In the genomic region with DNA sequence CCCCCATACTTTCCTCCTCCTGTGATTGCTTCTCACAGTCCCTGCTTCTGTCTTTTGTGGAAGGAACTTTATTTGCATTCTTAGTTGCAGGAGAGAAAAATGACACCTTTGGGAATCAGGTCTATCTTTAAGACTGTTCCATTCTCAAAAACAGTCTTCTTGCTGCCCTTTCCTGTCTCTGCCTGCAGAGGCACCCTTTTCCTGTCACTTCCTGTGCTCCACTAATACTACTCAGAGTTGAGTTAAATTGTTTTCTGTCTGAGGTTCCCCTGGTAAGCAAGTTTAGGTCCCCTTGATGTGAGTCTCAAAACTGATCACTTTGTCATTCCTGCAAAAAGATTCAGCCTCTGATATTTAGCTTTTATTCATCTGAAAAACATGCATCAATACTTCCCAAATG, we compare ENCODE assay signal across 10 cellular contexts.
A peak's percentile ranks its signal among the peaks of the same experiment; 100 is the strongest.
DNase-seq lines count a peak whose midpoint lies in the region; ATAC-seq and TF ChIP-seq lines count a peak whose summit lies in the region.
"Had no signal": no experiment of that assay in that cellular context is flagged by ENCODE, and none has a peak within 500 bp of the region (broad histone marks: within the 10 kb centered on the region; RNA-seq: fewer than 3 reads in every experiment).

No MANE protein-coding gene starts in this region.

- no peaks in the 10 kb centered on the region for H3K9me3 ChIP-seq in CD4-positive, alpha-beta T cell (ENCODE audit: control insufficient read depth, low read length)
- H3K9me3 ChIP-seq in endodermal cell (ENCODE audit: control insufficient read depth, low read length) (no peaks in the 10 kb centered on the region), colonic mucosa (no peaks in the 10 kb centered on the region)
- H3K9me3 ChIP-seq in CD4-positive, alpha-beta memory T cell (ENCODE audit: control insufficient read depth in 1 of 2, low read length in 2 of 2): no peaks in the 10 kb centered on the region

- intact Hi-C loops in CD4-positive, alpha-beta T cell (cut with DNase I, micrococcal nuclease): no loop called here
- intact Hi-C loops in colonic mucosa (cut with DNase I): no loop called here
- intact Hi-C loops in CD4-positive, alpha-beta memory T cell (cut with micrococcal nuclease): no loop called here

- no peak for DNase-seq in CD4-positive, alpha-beta T cell
- DNase-seq in endodermal cell (no peak), colonic mucosa (no peak), NOMO-1 treated with DMSO at 0.1 percent for 48 hours (lab: John Stamatoyannopoulos, UW; ENCODE audit: unreplicated experiment) (no peak), AG20443 (ENCODE audit: low spot score) (no peak)
- DNase-seq in CD4-positive, alpha-beta memory T cell: no peak
- DNase-seq: activated naive CD8-positive, alpha-beta T cell treated with anti-CD3 and anti-CD28 coated beads, Interleukin-2, amount 10 ng/mL, durations not matched to agents 7 days and 5 days; NCI-H774 had no signal

- no peaks in the 10 kb centered on the region for H3K9me3 Mint-ChIP-seq in CD4-positive, alpha-beta T cell
- peaks cover 1% of the 10 kb centered on the region for H3K9me3 Mint-ChIP-seq in endodermal cell
- peaks cover 0 to 3% (median 0%) of the 10 kb centered on the region in 8 donors for H3K9me3 Mint-ChIP-seq in CD4-positive, alpha-beta memory T cell
- H3K9me3 Mint-ChIP-seq: activated naive CD8-positive, alpha-beta T cell treated with anti-CD3 and anti-CD28 coated beads, Interleukin-2, amount 10 ng/mL, durations not matched to agents 7 days and 5 days had no signal

- no peaks in the 10 kb centered on the region for H3K4me1 ChIP-seq in endodermal cell (ENCODE audit: control insufficient read depth, insufficient read depth, low read length)
- no peaks in the 10 kb centered on the region for H3K4me1 ChIP-seq in colonic mucosa
- H3K4me1 ChIP-seq in CD4-positive, alpha-beta memory T cell (ENCODE audit: insufficient read depth, low read length): no peaks in the 10 kb centered on the region

- H3K36me3 ChIP-seq in endodermal cell (ENCODE audit: control insufficient read depth, insufficient read depth, low read length): no peaks in the 10 kb centered on the region
- H3K36me3 ChIP-seq in colonic mucosa: no peaks in the 10 kb centered on the region
- no peaks in the 10 kb centered on the region for H3K36me3 ChIP-seq in CD4-positive, alpha-beta memory T cell (ENCODE audit: insufficient read depth, low read length)

- H3K27ac Mint-ChIP-seq in CD4-positive, alpha-beta T cell: no peak overlapping the region
- no peak overlapping the region for H3K27ac Mint-ChIP-seq in endodermal cell
- H3K27ac Mint-ChIP-seq in CD4-positive, alpha-beta memory T cell: peak overlapping the region in 1 of 7 donors; percentile 26
- H3K27ac Mint-ChIP-seq: activated naive CD8-positive, alpha-beta T cell treated with anti-CD3 and anti-CD28 coated beads, Interleukin-2, amount 10 ng/mL, durations not matched to agents 7 days and 5 days had no signal

- no peaks in the 10 kb centered on the region for H3K36me3 Mint-ChIP-seq in CD4-positive, alpha-beta T cell (ENCODE audit: low read depth)
- no peaks in the 10 kb centered on the region for H3K36me3 Mint-ChIP-seq in endodermal cell (ENCODE audit: low read depth)
- no peaks in the 10 kb centered on the region for H3K36me3 Mint-ChIP-seq in CD4-positive, alpha-beta memory T cell
- H3K36me3 Mint-ChIP-seq: activated naive CD8-positive, alpha-beta T cell treated with anti-CD3 and anti-CD28 coated beads, Interleukin-2, amount 10 ng/mL, durations not matched to agents 7 days and 5 days had no signal

- TF ChIP-seq CTCF in CD4-positive, alpha-beta T cell (IDR thresholded peaks at IDR 0.05): peak; percentile 15
- peak; percentile 82 for TF ChIP-seq CTCF in endodermal cell (conservative IDR thresholded peaks at IDR 0.05)
- TF ChIP-seq CTCF in colonic mucosa (IDR thresholded peaks at IDR 0.05): no peak

- no peak overlapping the region for H3K9ac ChIP-seq in endodermal cell (ENCODE audit: extremely low read depth, low read length, poor library complexity, severe bottlenecking)
- no peak overlapping the region for H3K9ac ChIP-seq in colonic mucosa (ENCODE audit: low read depth in 2 of 2, low read length in 2 of 2)

- H3K27me3 ChIP-seq in CD4-positive, alpha-beta T cell (ENCODE audit: control insufficient read depth, insufficient read depth, low read length): no peaks in the 10 kb centered on the region
- no peaks in the 10 kb centered on the region for H3K27me3 ChIP-seq in endodermal cell (ENCODE audit: control insufficient read depth, insufficient read depth, low read length, poor library complexity, severe bottlenecking)
- H3K27me3 ChIP-seq in colonic mucosa: no peaks in the 10 kb centered on the region
- no peaks in the 10 kb centered on the region for H3K27me3 ChIP-seq in CD4-positive, alpha-beta memory T cell (ENCODE audit: insufficient read depth, low read length)

- no peak overlapping the region for H3K4me3 Mint-ChIP-seq in CD4-positive, alpha-beta T cell
- no peak overlapping the region for H3K4me3 Mint-ChIP-seq in endodermal cell
- H3K4me3 Mint-ChIP-seq in CD4-positive, alpha-beta memory T cell: no peak overlapping the region
- H3K4me3 Mint-ChIP-seq: activated naive CD8-positive, alpha-beta T cell treated with anti-CD3 and anti-CD28 coated beads, Interleukin-2, amount 10 ng/mL, durations not matched to agents 7 days and 5 days had no signal

- H3K27me3 Mint-ChIP-seq in CD4-positive, alpha-beta T cell: peaks cover 10% of the 10 kb centered on the region
- H3K27me3 Mint-ChIP-seq in endodermal cell (ENCODE audit: insufficient read depth): no peaks in the 10 kb centered on the region
- H3K27me3 Mint-ChIP-seq in CD4-positive, alpha-beta memory T cell: no peaks in the 10 kb centered on the region

- CTCF ChIA-PET in CD4-positive, alpha-beta T cell (lab: Charles Lee): no interaction called here
- CTCF ChIA-PET in CD4-positive, alpha-beta memory T cell (lab: Charles Lee; ENCODE audit: partially characterized antibody): interaction anchor here (0.9 to 2.2 kb wide), 3 partner anchors 23 to 531 kb away, joined by 3 to 9 read pairs (median 5); no protein-coding TSS in a partner anchor

- H3K27ac ChIP-seq in CD4-positive, alpha-beta T cell (ENCODE audit: low read depth, low read length): no peak overlapping the region
- no peak overlapping the region for H3K27ac ChIP-seq in endodermal cell (ENCODE audit: low read depth, low read length)
- no peak overlapping the region for H3K27ac ChIP-seq in colonic mucosa
- no peak overlapping the region for H3K27ac ChIP-seq in CD4-positive, alpha-beta memory T cell (ENCODE audit: low read depth, low read length)

- ATAC-seq in CD4-positive, alpha-beta T cell (ENCODE audit: poor library complexity): no peak
- peak; percentile 87 for ATAC-seq in GM18907 (IDR thresholded peaks at IDR 0.05; ENCODE audit: unreplicated experiment)
- ATAC-seq in HG03460 (IDR thresholded peaks at IDR 0.05; ENCODE audit: unreplicated experiment): peak; percentile 64

- H3K4me1 Mint-ChIP-seq in CD4-positive, alpha-beta T cell (ENCODE audit: low read depth): peaks cover 4% of the 10 kb centered on the region
- peaks cover 5% of the 10 kb centered on the region for H3K4me1 Mint-ChIP-seq in endodermal cell
- H3K4me1 Mint-ChIP-seq in CD4-positive, alpha-beta memory T cell: no peaks in the 10 kb centered on the region
- H3K4me1 Mint-ChIP-seq: activated naive CD8-positive, alpha-beta T cell treated with anti-CD3 and anti-CD28 coated beads, Interleukin-2, amount 10 ng/mL, durations not matched to agents 7 days and 5 days had no signal

- POLR2A ChIA-PET in CD4-positive, alpha-beta T cell (lab: Charles Lee): no interaction called here
- POLR2A ChIA-PET in CD4-positive, alpha-beta memory T cell (lab: Charles Lee; ENCODE audit: partially characterized antibody): no interaction called here

- H3K4me3 ChIP-seq in endodermal cell (ENCODE audit: low read length): no peak overlapping the region
- no peak overlapping the region for H3K4me3 ChIP-seq in colonic mucosa
- no peak overlapping the region for H3K4me3 ChIP-seq in CD4-positive, alpha-beta memory T cell (ENCODE audit: low read length in 2 of 2)
